1 cellular context compared by ENCODE assay signal in the genomic region with DNA sequence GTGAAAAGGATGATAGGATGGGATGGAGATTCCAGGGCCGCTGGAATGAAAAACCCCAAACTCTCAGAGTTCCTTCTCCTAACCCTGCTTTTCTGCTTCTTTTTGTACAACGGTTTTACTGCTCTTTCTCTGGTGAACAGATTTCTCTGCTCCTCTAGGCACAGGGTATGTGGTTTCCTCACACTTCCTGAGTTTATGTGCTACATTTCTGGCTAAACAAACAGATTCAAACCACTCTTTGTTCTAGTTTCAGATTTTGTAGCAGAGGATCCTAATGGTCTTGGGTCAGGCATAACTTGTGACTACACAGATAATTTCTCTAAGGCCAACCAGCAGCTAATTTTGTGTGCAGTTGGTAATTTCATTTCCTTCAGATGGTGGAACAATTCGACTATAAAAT.
TF ChIP-seq lines count a peak whose summit lies in the region.

No MANE protein-coding gene starts in this region.

TF ChIP-seq in GM23338, 12 proteins besides CTCF, POLR2A, EP300 and RAD21 (continued from another document):
- TF ChIP-seq, protein P1, sequence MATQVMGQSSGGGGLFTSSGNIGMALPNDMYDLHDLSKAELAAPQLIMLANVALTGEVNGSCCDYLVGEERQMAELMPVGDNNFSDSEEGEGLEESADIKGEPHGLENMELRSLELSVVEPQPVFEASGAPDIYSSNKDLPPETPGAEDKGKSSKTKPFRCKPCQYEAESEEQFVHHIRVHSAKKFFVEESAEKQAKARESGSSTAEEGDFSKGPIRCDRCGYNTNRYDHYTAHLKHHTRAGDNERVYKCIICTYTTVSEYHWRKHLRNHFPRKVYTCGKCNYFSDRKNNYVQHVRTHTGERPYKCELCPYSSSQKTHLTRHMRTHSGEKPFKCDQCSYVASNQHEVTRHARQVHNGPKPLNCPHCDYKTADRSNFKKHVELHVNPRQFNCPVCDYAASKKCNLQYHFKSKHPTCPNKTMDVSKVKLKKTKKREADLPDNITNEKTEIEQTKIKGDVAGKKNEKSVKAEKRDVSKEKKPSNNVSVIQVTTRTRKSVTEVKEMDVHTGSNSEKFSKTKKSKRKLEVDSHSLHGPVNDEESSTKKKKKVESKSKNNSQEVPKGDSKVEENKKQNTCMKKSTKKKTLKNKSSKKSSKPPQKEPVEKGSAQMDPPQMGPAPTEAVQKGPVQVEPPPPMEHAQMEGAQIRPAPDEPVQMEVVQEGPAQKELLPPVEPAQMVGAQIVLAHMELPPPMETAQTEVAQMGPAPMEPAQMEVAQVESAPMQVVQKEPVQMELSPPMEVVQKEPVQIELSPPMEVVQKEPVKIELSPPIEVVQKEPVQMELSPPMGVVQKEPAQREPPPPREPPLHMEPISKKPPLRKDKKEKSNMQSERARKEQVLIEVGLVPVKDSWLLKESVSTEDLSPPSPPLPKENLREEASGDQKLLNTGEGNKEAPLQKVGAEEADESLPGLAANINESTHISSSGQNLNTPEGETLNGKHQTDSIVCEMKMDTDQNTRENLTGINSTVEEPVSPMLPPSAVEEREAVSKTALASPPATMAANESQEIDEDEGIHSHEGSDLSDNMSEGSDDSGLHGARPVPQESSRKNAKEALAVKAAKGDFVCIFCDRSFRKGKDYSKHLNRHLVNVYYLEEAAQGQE (IDR thresholded peaks at IDR 0.05; ENCODE audit: unreplicated experiment): no peak
- no peak for TF ChIP-seq ZNF114 (CRISPR knock-in tag; IDR thresholded peaks at IDR 0.05)
- no peak for TF ChIP-seq ZNF331 (CRISPR knock-in tag; IDR thresholded peaks at IDR 0.05; ENCODE audit: low read depth)
- TF ChIP-seq, protein P2, sequence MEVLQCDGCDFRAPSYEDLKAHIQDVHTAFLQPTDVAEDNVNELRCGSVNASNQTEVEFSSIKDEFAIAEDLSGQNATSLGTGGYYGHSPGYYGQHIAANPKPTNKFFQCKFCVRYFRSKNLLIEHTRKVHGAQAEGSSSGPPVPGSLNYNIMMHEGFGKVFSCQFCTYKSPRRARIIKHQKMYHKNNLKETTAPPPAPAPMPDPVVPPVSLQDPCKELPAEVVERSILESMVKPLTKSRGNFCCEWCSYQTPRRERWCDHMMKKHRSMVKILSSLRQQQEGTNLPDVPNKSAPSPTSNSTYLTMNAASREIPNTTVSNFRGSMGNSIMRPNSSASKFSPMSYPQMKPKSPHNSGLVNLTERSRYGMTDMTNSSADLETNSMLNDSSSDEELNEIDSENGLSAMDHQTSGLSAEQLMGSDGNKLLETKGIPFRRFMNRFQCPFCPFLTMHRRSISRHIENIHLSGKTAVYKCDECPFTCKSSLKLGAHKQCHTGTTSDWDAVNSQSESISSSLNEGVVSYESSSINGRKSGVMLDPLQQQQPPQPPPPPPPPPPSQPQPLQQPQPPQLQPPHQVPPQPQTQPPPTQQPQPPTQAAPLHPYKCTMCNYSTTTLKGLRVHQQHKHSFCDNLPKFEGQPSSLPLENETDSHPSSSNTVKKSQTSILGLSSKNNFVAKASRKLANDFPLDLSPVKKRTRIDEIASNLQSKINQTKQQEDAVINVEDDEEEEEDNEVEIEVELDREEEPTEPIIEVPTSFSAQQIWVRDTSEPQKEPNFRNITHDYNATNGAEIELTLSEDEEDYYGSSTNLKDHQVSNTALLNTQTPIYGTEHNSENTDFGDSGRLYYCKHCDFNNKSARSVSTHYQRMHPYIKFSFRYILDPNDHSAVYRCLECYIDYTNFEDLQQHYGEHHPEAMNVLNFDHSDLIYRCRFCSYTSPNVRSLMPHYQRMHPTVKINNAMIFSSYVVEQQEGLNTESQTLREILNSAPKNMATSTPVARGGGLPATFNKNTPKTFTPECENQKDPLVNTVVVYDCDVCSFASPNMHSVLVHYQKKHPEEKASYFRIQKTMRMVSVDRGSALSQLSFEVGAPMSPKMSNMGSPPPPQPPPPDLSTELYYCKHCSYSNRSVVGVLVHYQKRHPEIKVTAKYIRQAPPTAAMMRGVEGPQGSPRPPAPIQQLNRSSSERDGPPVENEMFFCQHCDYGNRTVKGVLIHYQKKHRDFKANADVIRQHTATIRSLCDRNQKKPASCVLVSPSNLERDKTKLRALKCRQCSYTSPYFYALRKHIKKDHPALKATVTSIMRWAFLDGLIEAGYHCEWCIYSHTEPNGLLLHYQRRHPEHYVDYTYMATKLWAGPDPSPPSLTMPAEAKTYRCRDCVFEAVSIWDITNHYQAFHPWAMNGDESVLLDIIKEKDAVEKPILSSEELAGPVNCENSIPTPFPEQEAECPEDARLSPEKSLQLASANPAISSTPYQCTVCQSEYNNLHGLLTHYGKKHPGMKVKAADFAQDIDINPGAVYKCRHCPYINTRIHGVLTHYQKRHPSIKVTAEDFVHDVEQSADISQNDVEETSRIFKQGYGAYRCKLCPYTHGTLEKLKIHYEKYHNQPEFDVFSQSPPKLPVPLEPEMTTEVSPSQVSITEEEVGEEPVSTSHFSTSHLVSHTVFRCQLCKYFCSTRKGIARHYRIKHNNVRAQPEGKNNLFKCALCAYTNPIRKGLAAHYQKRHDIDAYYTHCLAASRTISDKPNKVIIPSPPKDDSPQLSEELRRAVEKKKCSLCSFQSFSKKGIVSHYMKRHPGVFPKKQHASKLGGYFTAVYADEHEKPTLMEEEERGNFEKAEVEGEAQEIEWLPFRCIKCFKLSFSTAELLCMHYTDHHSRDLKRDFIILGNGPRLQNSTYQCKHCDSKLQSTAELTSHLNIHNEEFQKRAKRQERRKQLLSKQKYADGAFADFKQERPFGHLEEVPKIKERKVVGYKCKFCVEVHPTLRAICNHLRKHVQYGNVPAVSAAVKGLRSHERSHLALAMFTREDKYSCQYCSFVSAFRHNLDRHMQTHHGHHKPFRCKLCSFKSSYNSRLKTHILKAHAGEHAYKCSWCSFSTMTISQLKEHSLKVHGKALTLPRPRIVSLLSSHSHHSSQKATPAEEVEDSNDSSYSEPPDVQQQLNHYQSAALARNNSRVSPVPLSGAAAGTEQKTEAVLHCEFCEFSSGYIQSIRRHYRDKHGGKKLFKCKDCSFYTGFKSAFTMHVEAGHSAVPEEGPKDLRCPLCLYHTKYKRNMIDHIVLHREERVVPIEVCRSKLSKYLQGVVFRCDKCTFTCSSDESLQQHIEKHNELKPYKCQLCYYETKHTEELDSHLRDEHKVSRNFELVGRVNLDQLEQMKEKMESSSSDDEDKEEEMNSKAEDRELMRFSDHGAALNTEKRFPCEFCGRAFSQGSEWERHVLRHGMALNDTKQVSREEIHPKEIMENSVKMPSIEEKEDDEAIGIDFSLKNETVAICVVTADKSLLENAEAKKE (CRISPR knock-in tag; IDR thresholded peaks at IDR 0.05): no peak
- TF ChIP-seq, protein P3, sequence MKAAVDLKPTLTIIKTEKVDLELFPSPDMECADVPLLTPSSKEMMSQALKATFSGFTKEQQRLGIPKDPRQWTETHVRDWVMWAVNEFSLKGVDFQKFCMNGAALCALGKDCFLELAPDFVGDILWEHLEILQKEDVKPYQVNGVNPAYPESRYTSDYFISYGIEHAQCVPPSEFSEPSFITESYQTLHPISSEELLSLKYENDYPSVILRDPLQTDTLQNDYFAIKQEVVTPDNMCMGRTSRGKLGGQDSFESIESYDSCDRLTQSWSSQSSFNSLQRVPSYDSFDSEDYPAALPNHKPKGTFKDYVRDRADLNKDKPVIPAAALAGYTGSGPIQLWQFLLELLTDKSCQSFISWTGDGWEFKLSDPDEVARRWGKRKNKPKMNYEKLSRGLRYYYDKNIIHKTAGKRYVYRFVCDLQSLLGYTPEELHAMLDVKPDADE (IDR thresholded peaks at IDR 0.05): no peak
- TF ChIP-seq CREB1 (CRISPR knock-in tag; IDR thresholded peaks at IDR 0.05; ENCODE audit: low read depth): no peak
- TF ChIP-seq JUNB (IDR thresholded peaks at IDR 0.05; ENCODE audit: unreplicated experiment): no peak
- TF ChIP-seq EZH2phosphoT487 (IDR thresholded peaks at IDR 0.05; ENCODE audit: unreplicated experiment): no peak
